ENCODE assay signal across 1 cellular context in genomic region chr1:234977891-234978396, GRCh38.
TF ChIP-seq lines count a peak whose summit lies in the region.

No MANE protein-coding gene starts in this region.

TF ChIP-seq in HEK293, 187 proteins besides CTCF, POLR2A, EP300 and RAD21 (continued from another document and continues in another):
- TF ChIP-seq TSHZ1 (tag by site-specific recombination; IDR thresholded peaks at IDR 0.05; ENCODE audit: borderline replicate concordance) = peak; percentile 64; the same call in 1 of the 2 replicates
- 0 out of 2 replicates have a peak, but pooled peaks have one; percentile 6 for TF ChIP-seq ZBTB17 (tag by site-specific recombination; IDR thresholded peaks at IDR 0.05)
- TF ChIP-seq ZXDB (tag by site-specific recombination; IDR thresholded peaks at IDR 0.05) = peak; percentile 34; the same call in 1 of the 2 replicates
- TF ChIP-seq ZNF518A (tag by site-specific recombination; conservative IDR thresholded peaks at IDR 0.05; ENCODE audit: low read depth) = 0 out of 2 replicates have a peak, but pooled peaks have one; percentile 25
- TF ChIP-seq ZNF423 (tag by site-specific recombination; IDR thresholded peaks at IDR 0.05) = peak; percentile 53; the same call in 1 of the 2 replicates
- TF ChIP-seq ZNF214 (tag by site-specific recombination; IDR thresholded peaks at IDR 0.05; ENCODE audit: borderline replicate concordance) = peak; percentile 66; the same call in 1 of the 2 replicates
- TF ChIP-seq BCL6B (tag by site-specific recombination; IDR thresholded peaks at IDR 0.05) = peak; percentile 92
- peak; percentile 83 for TF ChIP-seq TCF7L2 (IDR thresholded peaks at IDR 0.05; ENCODE audit: borderline replicate concordance, low read depth, low read length)
- TF ChIP-seq PRDM6 (tag by site-specific recombination; IDR thresholded peaks at IDR 0.05) = peak; percentile 81
- TF ChIP-seq SALL2 (tag by site-specific recombination; IDR thresholded peaks at IDR 0.05; ENCODE audit: borderline replicate concordance) = peak; percentile 89
- peak; percentile 74 for TF ChIP-seq ZNF398 (tag by site-specific recombination; IDR thresholded peaks at IDR 0.05)
- 0 out of 2 replicates have a peak, but pooled peaks have one; percentile 18 for TF ChIP-seq EGR2 (tag by site-specific recombination; IDR thresholded peaks at IDR 0.05; ENCODE audit: low read depth)
- TF ChIP-seq ZNF324 (tag by site-specific recombination; IDR thresholded peaks at IDR 0.05) = peak; percentile 66; the same call in 1 of the 2 replicates
- TF ChIP-seq GLIS1 (tag by site-specific recombination; IDR thresholded peaks at IDR 0.05) = peak; percentile 39
- no peak; the same call in 1 of the 2 replicates for TF ChIP-seq MZF1 (tag by site-specific recombination; IDR thresholded peaks at IDR 0.05; ENCODE audit: borderline replicate concordance)
- peak; percentile 59; the same call in 1 of the 2 replicates for TF ChIP-seq OSR2 (tag by site-specific recombination; IDR thresholded peaks at IDR 0.05)
- TF ChIP-seq ZNF660 (tag by site-specific recombination; IDR thresholded peaks at IDR 0.05) = peak; percentile 99
- TF ChIP-seq ZNF221 (tag by site-specific recombination; IDR thresholded peaks at IDR 0.05; ENCODE audit: borderline replicate concordance) = peak; percentile 70; the same call in 1 of the 2 replicates
- no peak for TF ChIP-seq ZNF146 (tag by site-specific recombination; IDR thresholded peaks at IDR 0.05)
- peak; percentile 28 for TF ChIP-seq ZNF366 (tag by site-specific recombination; conservative IDR thresholded peaks at IDR 0.05)
- TF ChIP-seq ZFP69B (tag by site-specific recombination; IDR thresholded peaks at IDR 0.05) = no peak
- peak; percentile 19; the same call in 1 of the 2 replicates for TF ChIP-seq ZIC2 (tag by site-specific recombination; IDR thresholded peaks at IDR 0.05)
- TF ChIP-seq FEZF1 (tag by site-specific recombination; IDR thresholded peaks at IDR 0.05) = peak; percentile 64
- no peak; the same call in 1 of the 2 replicates for TF ChIP-seq ZBTB48 (tag by site-specific recombination; IDR thresholded peaks at IDR 0.05)
- peak; percentile 98 for TF ChIP-seq ZNF624 (tag by site-specific recombination; IDR thresholded peaks at IDR 0.05)
- TF ChIP-seq KLF10 (tag by site-specific recombination; IDR thresholded peaks at IDR 0.05) = peak; percentile 87
- TF ChIP-seq ZNF621 (tag by site-specific recombination; IDR thresholded peaks at IDR 0.05) = peak; percentile 94
- TF ChIP-seq ZNF629 (tag by site-specific recombination; IDR thresholded peaks at IDR 0.05) = no peak
- no peak for TF ChIP-seq GLIS2 (tag by site-specific recombination; IDR thresholded peaks at IDR 0.05)
- peak; percentile 97 for TF ChIP-seq ZNF571 (tag by site-specific recombination; IDR thresholded peaks at IDR 0.05)
- 0 out of 2 replicates have a peak, but pooled peaks have one; percentile 11 for TF ChIP-seq GFI1B (tag by site-specific recombination; IDR thresholded peaks at IDR 0.05)
- peak; percentile 87 for TF ChIP-seq ZBTB44 (tag by site-specific recombination; IDR thresholded peaks at IDR 0.05)
- no peak for TF ChIP-seq ZNF777 (tag by site-specific recombination; IDR thresholded peaks at IDR 0.05; ENCODE audit: borderline replicate concordance)
- no peak for TF ChIP-seq ZNF501 (tag by site-specific recombination; IDR thresholded peaks at IDR 0.05)
- TF ChIP-seq GLI2 (tag by site-specific recombination; IDR thresholded peaks at IDR 0.05; ENCODE audit: borderline replicate concordance, low read depth) = peak; percentile 61; the same call in 1 of the 2 replicates
- TF ChIP-seq ZNF184 (tag by site-specific recombination; IDR thresholded peaks at IDR 0.05) = peak; percentile 96
- TF ChIP-seq ZNF354C (tag by site-specific recombination; IDR thresholded peaks at IDR 0.05; ENCODE audit: borderline replicate concordance, low read depth) = no peak
- TF ChIP-seq SP7 (tag by site-specific recombination; IDR thresholded peaks at IDR 0.05) = peak; percentile 22; the same call in 1 of the 2 replicates
- TF ChIP-seq IKZF3 (tag by site-specific recombination; IDR thresholded peaks at IDR 0.05) = peak; percentile 47; the same call in 1 of the 2 replicates
- TF ChIP-seq BCL11A (tag by site-specific recombination; IDR thresholded peaks at IDR 0.05; ENCODE audit: low read depth) = 0 out of 2 replicates have a peak, but pooled peaks have one; percentile 24
- peak; percentile 94 for TF ChIP-seq ZNF174 (tag by site-specific recombination; IDR thresholded peaks at IDR 0.05)
- TF ChIP-seq ZNF404 (tag by site-specific recombination; IDR thresholded peaks at IDR 0.05) = peak; percentile 19; the same call in 1 of the 2 replicates
- peak; percentile 93 for TF ChIP-seq ZNF112 (tag by site-specific recombination; IDR thresholded peaks at IDR 0.05)
- peak; percentile 97 for TF ChIP-seq ZNF776 (tag by site-specific recombination; IDR thresholded peaks at IDR 0.05; ENCODE audit: borderline replicate concordance)
- TF ChIP-seq ZNF488 (tag by site-specific recombination; IDR thresholded peaks at IDR 0.05) = no peak
